ENCODE assay signal across 15 cellular contexts in the genomic region with DNA sequence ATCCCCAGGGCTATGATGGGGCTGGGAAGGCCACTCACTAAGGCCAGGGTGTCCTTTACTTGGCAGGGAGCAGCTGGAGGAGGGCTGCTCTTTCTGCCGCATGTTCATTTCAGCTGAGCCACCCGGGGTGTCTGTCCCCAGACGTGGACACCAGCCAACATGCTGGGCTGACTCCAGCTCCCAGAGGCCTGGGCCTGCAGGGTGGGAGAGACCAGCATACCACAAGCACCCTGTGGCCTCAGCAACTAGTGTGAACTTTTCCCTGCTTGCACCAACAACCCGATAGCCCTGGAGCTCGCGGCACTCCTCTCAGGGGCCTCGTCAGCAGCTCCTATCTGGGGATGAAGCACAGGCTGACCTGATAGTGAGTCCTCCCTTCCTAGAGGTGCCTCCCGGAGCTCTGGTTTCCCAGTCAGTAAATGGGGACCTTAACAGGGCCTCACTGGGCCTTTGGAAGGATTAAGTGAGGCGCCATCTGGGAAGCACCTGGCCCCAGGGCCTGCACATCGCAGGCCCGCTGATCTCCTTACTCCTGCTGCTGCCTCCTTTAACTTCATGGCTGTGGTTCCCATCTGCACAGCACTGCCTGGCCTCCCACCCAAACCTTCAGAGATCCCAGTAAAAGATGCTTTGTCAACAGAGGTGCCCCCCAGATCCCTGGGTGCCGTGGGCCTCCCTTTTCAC.
DNase-seq lines count a peak whose midpoint lies in the region; ATAC-seq and TF ChIP-seq lines count a peak whose summit lies in the region.
"Had no signal": no experiment of that assay in that cellular context is flagged by ENCODE, and none has a peak within 500 bp of the region (broad histone marks: within the 10 kb centered on the region; RNA-seq: fewer than 3 reads in every experiment).

No MANE protein-coding gene starts in this region.

- CTCF ChIA-PET in HEK293 (lab: Yijun Ruan, JAX): no interaction called here
- CTCF ChIA-PET in HEK293T (lab: Yijun Ruan, JAX): no interaction called here

- H3K4me1 ChIP-seq in HEK293 (ENCODE audit: control insufficient read depth, insufficient read depth, low read length) (0 out of 2 replicates have a peak, but pooled peaks cover 5% of the 10 kb centered on the region), adrenal gland (replicated peaks in 1 of 2) (peaks cover 10 to 36% of the 10 kb centered on the region in 2 donors), right atrium auricular region (peaks cover 0 to 83% of the 10 kb centered on the region in 2 donors), gastrocnemius medialis (peaks cover 48 to 62% of the 10 kb centered on the region in 2 donors)

- intact Hi-C loops in adrenal gland (cut with DNase I): no loop called here
- intact Hi-C loops in gastrocnemius medialis (cut with DNase I; ENCODE audit: low total_unique reads): no loop called here

- TF ChIP-seq POLR2A in adrenal gland (IDR thresholded peaks at IDR 0.05): no peak
- no peak for TF ChIP-seq POLR2A in gastrocnemius medialis (IDR thresholded peaks at IDR 0.05)

- no peaks in the 10 kb centered on the region for H3K36me3 ChIP-seq in HEK293 (ENCODE audit: control insufficient read depth in 2 of 2, insufficient read depth in 1 of 2, low read length in 2 of 2)
- H3K36me3 ChIP-seq in adrenal gland (replicated peaks in 1 of 2): no peaks in the 10 kb centered on the region
- H3K36me3 ChIP-seq in right atrium auricular region: no peaks in the 10 kb centered on the region
- no peaks in the 10 kb centered on the region for H3K36me3 ChIP-seq in gastrocnemius medialis
- no peaks in the 10 kb centered on the region for H3K36me3 ChIP-seq in brain microvascular endothelial cell (replicated peaks)
- H3K36me3 ChIP-seq: left lung, MG63, neural progenitor cell had no signal

- ATAC-seq in gastrocnemius medialis (no peak), GM19397 (IDR thresholded peaks at IDR 0.05; ENCODE audit: unreplicated experiment) (no peak), GM21737 (IDR thresholded peaks at IDR 0.05; ENCODE audit: unreplicated experiment) (no peak)
- ATAC-seq: left lung had no signal

- no peak overlapping the region for H3K4me3 ChIP-seq in HEK293 (ENCODE audit: low read depth, low read length)
- H3K4me3 ChIP-seq in adrenal gland: no peak overlapping the region
- H3K4me3 ChIP-seq in right atrium auricular region: no peak overlapping the region
- no peak overlapping the region for H3K4me3 ChIP-seq in gastrocnemius medialis
- no peak overlapping the region for H3K4me3 ChIP-seq in brain microvascular endothelial cell (ENCODE audit: low read depth, low read length)
- H3K4me3 ChIP-seq: left lung, MG63, neural progenitor cell had no signal

- WGBS in adrenal gland, 4 donors: 48 to 72% (median 52%) methylated on average over 3 to 12 of the region's 12 CpGs

- POLR2A ChIA-PET in HEK293 (lab: Yijun Ruan, JAX): no interaction called here
- POLR2A ChIA-PET in HEK293T (lab: Yijun Ruan, JAX): interaction anchor here (1.1 kb wide), 1 partner anchor 83 kb away, joined by 3 read pairs; the partner anchor contains the start of gene GALNT18

- H3K27me3 ChIP-seq in adrenal gland: no peaks in the 10 kb centered on the region
- no peaks in the 10 kb centered on the region for H3K27me3 ChIP-seq in right atrium auricular region
- H3K27me3 ChIP-seq in gastrocnemius medialis: no peaks in the 10 kb centered on the region
- peaks cover 2% of the 10 kb centered on the region for H3K27me3 ChIP-seq in brain microvascular endothelial cell (replicated peaks)
- H3K27me3 ChIP-seq: left lung, MG63, neural progenitor cell had no signal

- DNase-seq in adrenal gland: peak; percentile 33 to 81 (median 58)
- DNase-seq in right atrium auricular region (ENCODE audit: low spot score): no peak
- no peak for DNase-seq in gastrocnemius medialis
- no peak for DNase-seq in brain microvascular endothelial cell
- no peak for DNase-seq in HEK293T (ENCODE audit: extremely low spot score)
- DNase-seq: activated naive CD4-positive, alpha-beta T cell treated with anti-CD3 and anti-CD28 coated beads for 36 hours; DND-41; hippocampal formation; left lung; MG63 had no signal

- H3K9me3 ChIP-seq in HEK293 (ENCODE audit: control insufficient read depth, insufficient read depth, low read depth, low read length): no peaks in the 10 kb centered on the region
- no peaks in the 10 kb centered on the region for H3K9me3 ChIP-seq in adrenal gland (replicated peaks in 1 of 3)
- no peaks in the 10 kb centered on the region for H3K9me3 ChIP-seq in right atrium auricular region
- H3K9me3 ChIP-seq in gastrocnemius medialis: no peaks in the 10 kb centered on the region
- H3K9me3 ChIP-seq: left lung, MG63 had no signal

- in situ Hi-C loops in gastrocnemius medialis (cut with MboI; ENCODE audit: low sequenced_read_pairs in 4 of 4) (no loop called here), brain microvascular endothelial cell (cut with HindIII; ENCODE audit: low pct_ligation_motif_present, low sequenced_read_pairs) (no loop called here)

- no peak overlapping the region for H3K27ac ChIP-seq in HEK293 (ENCODE audit: extremely low read depth, low read depth, low read length)
- peak overlapping the region in 2 of 5 donors; percentile 18 to 71 for H3K27ac ChIP-seq in adrenal gland
- peak overlapping the region; percentile 79 to 84 for H3K27ac ChIP-seq in right atrium auricular region
- H3K27ac ChIP-seq in gastrocnemius medialis: peak overlapping the region; percentile 29 to 72 (median 44)
- H3K27ac ChIP-seq in brain microvascular endothelial cell: no peak overlapping the region
- H3K27ac ChIP-seq: neural progenitor cell, VCaP had no signal

- no peak for TF ChIP-seq CTCF in HEK293 (tag by site-specific recombination; IDR thresholded peaks at IDR 0.05)
- TF ChIP-seq CTCF in adrenal gland (IDR thresholded peaks at IDR 0.05): no peak
- no peak for TF ChIP-seq CTCF in right atrium auricular region (IDR thresholded peaks at IDR 0.05)
- no peak for TF ChIP-seq CTCF in gastrocnemius medialis (IDR thresholded peaks at IDR 0.05 in 4 of 5, conservative IDR thresholded peaks at IDR 0.05 in 1 of 5)
- TF ChIP-seq CTCF in brain microvascular endothelial cell (IDR thresholded peaks at IDR 0.05; ENCODE audit: low read depth, low read length, missing control alignments): no peak

TF ChIP-seq in HEK293, 187 proteins besides CTCF, POLR2A, EP300 and RAD21 (continues in another document):
- TF ChIP-seq ZNF239 (tag by site-specific recombination; IDR thresholded peaks at IDR 0.05): no peak
- TF ChIP-seq ZNF785 (tag by site-specific recombination; IDR thresholded peaks at IDR 0.05): no peak
- TF ChIP-seq FEZF1 (tag by site-specific recombination; IDR thresholded peaks at IDR 0.05): peak; percentile 55
- no peak for TF ChIP-seq GLI4 (tag by site-specific recombination; IDR thresholded peaks at IDR 0.05)
- no peak for TF ChIP-seq ZNF223 (tag by site-specific recombination; IDR thresholded peaks at IDR 0.05)
- TF ChIP-seq, protein P1, sequence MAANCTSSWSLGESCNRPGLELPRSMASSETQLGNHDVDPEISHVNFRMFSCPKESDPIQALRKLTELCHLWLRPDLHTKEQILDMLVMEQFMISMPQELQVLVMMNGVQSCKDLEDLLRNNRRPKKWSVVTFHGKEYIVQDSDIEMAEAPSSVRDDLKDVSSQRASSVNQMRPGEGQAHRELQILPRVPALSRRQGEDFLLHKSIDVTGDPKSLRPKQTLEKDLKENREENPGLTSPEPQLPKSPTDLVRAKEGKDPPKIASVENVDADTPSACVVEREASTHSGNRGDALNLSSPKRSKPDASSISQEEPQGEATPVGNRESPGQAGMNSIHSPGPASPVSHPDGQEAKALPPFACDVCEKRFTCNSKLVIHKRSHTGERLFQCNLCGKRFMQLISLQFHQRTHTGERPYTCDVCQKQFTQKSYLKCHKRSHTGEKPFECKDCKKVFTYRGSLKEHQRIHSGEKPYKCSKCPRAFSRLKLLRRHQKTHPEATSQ (tag by site-specific recombination; IDR thresholded peaks at IDR 0.05): no peak
- no peak for TF ChIP-seq KLF9 (tag by site-specific recombination; IDR thresholded peaks at IDR 0.05; ENCODE audit: low read depth)

TF ChIP-seq in HEK293T, 16 proteins besides CTCF, POLR2A, EP300 and RAD21:
- TF ChIP-seq LEF1 (IDR thresholded peaks at IDR 0.05; ENCODE audit: borderline replicate concordance): no peak
- no peak for TF ChIP-seq HDGF (IDR thresholded peaks at IDR 0.05; ENCODE audit: borderline replicate concordance)
- no peak for TF ChIP-seq FOXA1 (IDR thresholded peaks at IDR 0.05)
- no peak for TF ChIP-seq BHLHE40 (IDR thresholded peaks at IDR 0.05; ENCODE audit: borderline replicate concordance)
- no peak for TF ChIP-seq FOXK2 (IDR thresholded peaks at IDR 0.05)

Comparison
In these comparisons a context has a peak if more than half of its experiments do, and no peak if none do; other contexts are left out.
1. H3K27ac ChIP-seq: peak in right atrium auricular region (2 of 2) and gastrocnemius medialis (4 of 4); none in HEK293 (single experiment) and brain microvascular endothelial cell (single experiment).
2. DNase-seq: peak in adrenal gland (7 of 7); none in right atrium auricular region (single experiment), gastrocnemius medialis (0 of 2), brain microvascular endothelial cell (single experiment) and HEK293T (single experiment).